In the genomic region with DNA sequence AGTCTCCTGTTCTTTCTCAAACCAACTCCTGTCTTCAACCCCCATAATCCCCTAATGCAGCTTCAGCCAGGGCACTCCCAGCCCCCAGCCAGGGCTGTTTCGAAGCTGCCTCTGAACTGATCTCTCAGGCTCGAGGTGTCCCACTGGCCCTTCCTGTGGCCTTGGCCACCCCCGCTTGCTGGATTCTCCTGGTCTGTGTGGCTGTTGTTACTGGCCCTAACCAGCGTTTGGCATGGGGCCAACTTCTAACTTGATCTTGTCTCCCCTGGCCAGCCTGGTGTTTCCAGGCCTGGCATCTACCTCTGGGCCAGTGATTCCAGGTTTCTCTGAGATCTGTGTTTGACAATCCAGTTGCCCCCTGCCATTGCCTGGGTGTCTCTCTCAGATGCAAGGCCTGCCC, we compare ENCODE assay signal across 12 cellular contexts. TPM values are rescaled to one million over a fixed set of nuclear protein-coding genes. Genes with fewer than 3 reads are reported as not detected.
DNase-seq lines count a peak whose midpoint lies in the region; ATAC-seq and TF ChIP-seq lines count a peak whose summit lies in the region.
"Had no signal": no experiment of that assay in that cellular context is flagged by ENCODE, and none has a peak within 500 bp of the region (broad histone marks: within the 10 kb centered on the region; RNA-seq: fewer than 3 reads in every experiment).

No MANE protein-coding gene starts in this region.

- H3K36me3 ChIP-seq in HEK293 (ENCODE audit: control insufficient read depth in 2 of 2, insufficient read depth in 1 of 2, low read length in 2 of 2) (peaks cover 0 to 76% of the 10 kb centered on the region in 2 experiments; a peak in 2 of 3 replicates), PC-3 (ENCODE audit: low read depth, low read length) (peaks cover 44% of the 10 kb centered on the region; the same call in 1 of the 2 replicates), esophagus (ENCODE audit: control insufficient read depth in 2 of 2, insufficient read depth in 2 of 2, low read length in 1 of 2) (peaks cover 10 to 64% of the 10 kb centered on the region in 2 donors), prostate gland (peaks cover 11 to 32% of the 10 kb centered on the region in 2 donors)

- H3K4me1 ChIP-seq in HEK293 (ENCODE audit: control insufficient read depth, insufficient read depth, low read length), result no peaks in the 10 kb centered on the region; the same call in 1 of the 2 replicates
- peaks cover 18% of the 10 kb centered on the region for H3K4me1 ChIP-seq in PC-3 (ENCODE audit: insufficient read depth, low read length)
- H3K4me1 ChIP-seq in esophagus (ENCODE audit: control insufficient read depth in 2 of 2, insufficient read depth in 2 of 2, low read length in 1 of 2), result peaks cover 4 to 24% of the 10 kb centered on the region in 2 donors
- peaks cover 4% of the 10 kb centered on the region for H3K4me1 ChIP-seq in prostate gland (replicated peaks)

- no peaks in the 10 kb centered on the region for H3F3A ChIP-seq in PC-3 (ENCODE audit: low read length, unreplicated experiment)

- H3K4me2 ChIP-seq in PC-3 (ENCODE audit: low read length), result peak overlapping the region; percentile 11; the same call in 1 of the 2 replicates
- H3K4me2 ChIP-seq: GM23338 had no signal

- H3K9me3 ChIP-seq in HEK293 (ENCODE audit: control insufficient read depth, insufficient read depth, low read depth, low read length) (no peaks in the 10 kb centered on the region), PC-3 (ENCODE audit: low read length) (no peaks in the 10 kb centered on the region), esophagus (ENCODE audit: control insufficient read depth in 2 of 2, insufficient read depth in 1 of 2, low read depth in 1 of 2, low read length in 1 of 2) (peaks cover 0 to 2% of the 10 kb centered on the region in 2 donors), prostate gland (no peaks in the 10 kb centered on the region)

- CTCF ChIA-PET in HEK293 (lab: Yijun Ruan, JAX) (interaction anchor here (0.5 to 1.9 kb wide), 2 partner anchors 26 to 50 kb away, joined by 3 to 10 read pairs; no protein-coding TSS in a partner anchor), PC-3 (lab: Charles Lee) (interaction anchor here (1.3 kb wide), 1 partner anchor 50 kb away, joined by 5 read pairs; no protein-coding TSS in a partner anchor)

- DNase-seq in PC-3 (peak; percentile 15), prostate gland (ENCODE audit: low spot score) (peak; percentile 61), immature natural killer cell (no peak), NCI-H187 (lab: John Stamatoyannopoulos, UW) (no peak), NCI-H1417 (lab: John Stamatoyannopoulos, UW) (no peak), NCI-H446 (lab: John Stamatoyannopoulos, UW) (no peak)
- DNase-seq: activated T-cell treated with anti-CD3 and anti-CD28 coated beads, Interleukin-2, amount 50 U/mL, for 24 hours; CD8-positive, alpha-beta T cell; NCI-H1694 treated with DMSO at 0.1 percent for 48 hours had no signal

- TF ChIP-seq POLR2A in prostate gland (IDR thresholded peaks at IDR 0.05), result no peak

- H3K4me3 ChIP-seq in HEK293 (ENCODE audit: low read depth, low read length) (no peak overlapping the region), PC-3 (ENCODE audit: low read length) (no peak overlapping the region), esophagus (ENCODE audit: low read depth in 1 of 2, low read length in 2 of 2) (no peak overlapping the region), prostate gland (peak overlapping the region in 1 of 2 donors; percentile 25)
- H3K4me3 ChIP-seq: GM23338 had no signal

- BruUV-seq in PC-3 (replicated peaks; lab: Mats Ljungman, UMichigan), result no TSS peak

- peaks cover 17 to 21% (median 19%) of the 10 kb centered on the region in 3 donors for H3K36me3 Mint-ChIP-seq in immature natural killer cell

- no peaks in the 10 kb centered on the region for H3K79me2 ChIP-seq in PC-3 (ENCODE audit: low read length)

- POLR2A ChIA-PET in HEK293 (lab: Yijun Ruan, JAX) (interaction anchor here (0.6 to 2.0 kb wide), 3 partner anchors 11 to 66 kb away, joined by 3 to 5 read pairs (median 4); a partner anchor contains a TSS), PC-3 (lab: Charles Lee; ENCODE audit: unreplicated experiment) (no interaction called here)

- peaks cover 0 to 5% of the 10 kb centered on the region in 2 donors for H3K4me1 Mint-ChIP-seq in immature natural killer cell
- H3K4me1 Mint-ChIP-seq: GM23338 had no signal

- no peak overlapping the region for H3K9ac ChIP-seq in PC-3 (ENCODE audit: low read length)

- no peaks in the 10 kb centered on the region for H3K9me3 Mint-ChIP-seq in immature natural killer cell
- H3K9me3 Mint-ChIP-seq: activated T-cell treated with anti-CD3 and anti-CD28 coated beads, Interleukin-2, amount 50 U/mL, for 24 hours; CD8-positive, alpha-beta T cell; GM23338 had no signal

- H3K27ac ChIP-seq in HEK293 (ENCODE audit: extremely low read depth, low read depth, low read length) (no peak overlapping the region; the same call in 1 of the 2 replicates), PC-3 (ENCODE audit: low read length) (peak overlapping the region; percentile 52), esophagus (ENCODE audit: low read depth in 2 of 2, low read length in 1 of 2) (peak overlapping the region; percentile 90 to 93), prostate gland (peak overlapping the region; percentile 97 to 98)

- ATAC-seq in PC-3, result peak; percentile 5; the same call in 1 of the 2 replicates
- ATAC-seq: CD8-positive, alpha-beta T cell; GM23338 had no signal

- H3K27me3 ChIP-seq in PC-3 (ENCODE audit: low read length) (no peaks in the 10 kb centered on the region), esophagus (ENCODE audit: control insufficient read depth in 1 of 2, insufficient read depth in 2 of 2, low read length in 2 of 2) (no peaks in the 10 kb centered on the region), prostate gland (replicated peaks; ENCODE audit: insufficient read depth) (no peaks in the 10 kb centered on the region)

- TF ChIP-seq CTCF in HEK293 (tag by site-specific recombination; IDR thresholded peaks at IDR 0.05) (no peak), PC-3 (conservative IDR thresholded peaks at IDR 0.05; ENCODE audit: low read depth, low read length) (no peak), prostate gland (IDR thresholded peaks at IDR 0.05) (no peak)

- WGBS in esophagus, 2 donors, result 59 to 65% methylated on average over 4 of the region's 4 CpGs
- WGBS in prostate gland, result 43% methylated on average over 4 of the region's 4 CpGs

- H3K27ac Mint-ChIP-seq in immature natural killer cell, result peak overlapping the region in 2 of 6 donors; percentile 22 to 34
- H3K27ac Mint-ChIP-seq: activated T-cell treated with anti-CD3 and anti-CD28 coated beads, Interleukin-2, amount 50 U/mL, for 24 hours; CD8-positive, alpha-beta T cell; GM23338 had no signal

- intact Hi-C loops in PC-3 (cut with micrococcal nuclease) (no loop called here), prostate gland (cut with DNase I) (no loop called here)

- no peaks in the 10 kb centered on the region for H3K9me2 ChIP-seq in PC-3 (replicated peaks; ENCODE audit: low read length)

- no peaks in the 10 kb centered on the region for H4K20me1 ChIP-seq in PC-3 (ENCODE audit: low read length)

- H2AFZ ChIP-seq in PC-3 (ENCODE audit: low read length), result no peak overlapping the region
- H2AFZ ChIP-seq: GM23338 had no signal

- peaks cover 0 to 1% (median 0%) of the 10 kb centered on the region in 3 donors for H3K27me3 Mint-ChIP-seq in immature natural killer cell (ENCODE audit: low read depth in 3 of 3)
- H3K27me3 Mint-ChIP-seq: activated T-cell treated with anti-CD3 and anti-CD28 coated beads, Interleukin-2, amount 50 U/mL, for 24 hours had no signal

- no peak overlapping the region for H3K4me3 Mint-ChIP-seq in immature natural killer cell
- H3K4me3 Mint-ChIP-seq: activated T-cell treated with anti-CD3 and anti-CD28 coated beads, Interleukin-2, amount 50 U/mL, for 24 hours; CD8-positive, alpha-beta T cell; GM23338 had no signal

TF ChIP-seq in HEK293, 187 proteins besides CTCF, POLR2A, EP300 and RAD21 (continues in another document):
- TF ChIP-seq, protein P1, sequence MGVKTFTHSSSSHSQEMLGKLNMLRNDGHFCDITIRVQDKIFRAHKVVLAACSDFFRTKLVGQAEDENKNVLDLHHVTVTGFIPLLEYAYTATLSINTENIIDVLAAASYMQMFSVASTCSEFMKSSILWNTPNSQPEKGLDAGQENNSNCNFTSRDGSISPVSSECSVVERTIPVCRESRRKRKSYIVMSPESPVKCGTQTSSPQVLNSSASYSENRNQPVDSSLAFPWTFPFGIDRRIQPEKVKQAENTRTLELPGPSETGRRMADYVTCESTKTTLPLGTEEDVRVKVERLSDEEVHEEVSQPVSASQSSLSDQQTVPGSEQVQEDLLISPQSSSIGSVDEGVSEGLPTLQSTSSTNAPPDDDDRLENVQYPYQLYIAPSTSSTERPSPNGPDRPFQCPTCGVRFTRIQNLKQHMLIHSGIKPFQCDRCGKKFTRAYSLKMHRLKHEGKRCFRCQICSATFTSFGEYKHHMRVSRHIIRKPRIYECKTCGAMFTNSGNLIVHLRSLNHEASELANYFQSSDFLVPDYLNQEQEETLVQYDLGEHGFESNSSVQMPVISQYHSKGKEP (tag by site-specific recombination; IDR thresholded peaks at IDR 0.05), result peak; percentile 23; the same call in 1 of the 2 replicates
- peak; percentile 73; the same call in 1 of the 2 replicates for TF ChIP-seq ZNF830 (tag by site-specific recombination; IDR thresholded peaks at IDR 0.05; ENCODE audit: low read depth)

RNA-seq across cellular contexts. Expression of a gene that starts 11.0 kb away (rescaled TPM):
- total RNA-seq in PC-3 (2014; rRNA removed) (81.1 and 84.4 TPM in 2 replicates), prostate gland (100 to 1,000 TPM in 1 of 2 donors, 10 to 100 TPM in 1; 53.6 to 115 TPM)
- polyA plus RNA-seq in esophagus (10 to 100 TPM; 26.9 to 28.1 TPM), immature natural killer cell (10 to 100 TPM in 2 of 3 donors, 1 to 10 TPM in 1; 5.5 to 13.3 (median 12.4) TPM)

RNA-seq across cellular contexts. Expression of a gene that starts 11.2 kb away (rescaled TPM):
- 101 and 141 TPM in 2 replicates for total RNA-seq in PC-3 (2014; rRNA removed)
- polyA plus RNA-seq in esophagus, result 100 to 1,000 TPM in 1 of 2 donors, 10 to 100 TPM in 1; 81.3 to 234 TPM
- 10 to 100 TPM in 1 of 2 donors, 1 to 10 TPM in 1; 7.7 to 60.4 TPM for total RNA-seq in prostate gland
- 100 to 1,000 TPM; 107 to 376 (median 255) TPM for polyA plus RNA-seq in immature natural killer cell

RNA-seq across cellular contexts. Expression of a gene that starts 15.2 kb away (rescaled TPM):
- total RNA-seq in PC-3 (2014; rRNA removed) (not detected in 2 replicates), prostate gland (10 to 100 TPM in 1 of 2 donors, 1 to 10 TPM in 1; 1.8 to 10.2 TPM)
- polyA plus RNA-seq in esophagus (1 to 10 TPM in 1 of 2 donors, under 1 TPM in 1; 0.58 to 1.3 TPM), immature natural killer cell (under 1 TPM in 1 of 3 donors, not detected in 2; 0.58 TPM)
- total RNA-seq: GM23338 had no signal
- polyA plus RNA-seq: GM23338 had no signal

RNA-seq across cellular contexts. Expression of a gene that starts 18.5 kb away (rescaled TPM):
- total RNA-seq in PC-3 (2014; rRNA removed), result 133 and 149 TPM in 2 replicates
- 10 to 100 TPM; 73.2 to 88.7 TPM for polyA plus RNA-seq in esophagus
- total RNA-seq in prostate gland, result 100 to 1,000 TPM in 1 of 2 donors, 10 to 100 TPM in 1; 83.1 to 128 TPM
- 100 to 1,000 TPM in 2 of 3 donors, 10 to 100 TPM in 1; 73.7 to 115 (median 100) TPM for polyA plus RNA-seq in immature natural killer cell

RNA-seq across cellular contexts. Expression of a gene that starts 22.7 kb away (rescaled TPM):
- 16.6 and 25.4 TPM in 2 replicates for total RNA-seq in PC-3 (2014; rRNA removed)
- polyA plus RNA-seq in esophagus, result 10 to 100 TPM; 24.3 to 40.9 TPM
- 10 to 100 TPM; 40.4 to 90.9 TPM for total RNA-seq in prostate gland
- not detected for polyA plus RNA-seq in immature natural killer cell

Comparison
In these comparisons a context has a peak if more than half of its experiments do, and no peak if none do; other contexts are left out.
1. DNase-seq: peak in PC-3 (single experiment) and prostate gland (single experiment); none in immature natural killer cell (0 of 3), NCI-H187 (0 of 2), NCI-H1417 (0 of 3) and NCI-H446 (0 of 2).